15 cellular contexts compared by ENCODE assay signal in the genomic region with DNA sequence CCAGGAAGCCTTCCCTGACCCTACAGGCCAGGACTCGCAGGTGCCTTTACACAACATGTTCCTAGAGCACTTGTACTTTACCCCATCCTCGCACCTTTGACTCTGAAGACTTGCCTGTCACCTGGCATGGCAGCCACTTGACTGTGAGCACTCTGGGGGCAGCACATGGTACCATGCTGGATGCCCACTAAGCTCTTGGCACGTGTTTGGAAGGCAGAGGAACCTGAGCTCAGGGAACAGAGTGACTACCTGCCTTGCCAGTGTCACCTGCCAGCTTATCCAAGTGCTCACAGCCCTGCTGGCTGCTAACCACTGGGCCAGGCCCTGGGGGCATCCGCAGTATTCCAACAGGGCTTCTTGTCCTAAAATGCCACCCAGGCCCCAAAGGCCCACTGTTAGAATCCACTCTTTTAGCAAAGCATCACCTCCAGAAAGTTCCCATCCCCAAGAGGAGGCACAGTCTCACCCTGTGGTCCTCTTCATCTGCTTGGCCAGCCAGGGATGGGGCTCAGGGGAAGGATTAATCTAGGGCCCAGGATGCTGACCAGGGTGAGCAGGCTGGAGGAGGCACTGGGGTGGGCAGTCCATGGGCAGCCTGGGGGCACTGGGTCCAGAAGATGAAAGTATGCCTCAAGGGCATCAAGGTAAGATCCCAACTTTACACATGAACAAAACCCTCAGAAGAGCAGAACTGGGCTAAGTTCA. TPM values are rescaled to one million over a fixed set of nuclear protein-coding genes. Genes with fewer than 3 reads are reported as not detected.
DNase-seq lines count a peak whose midpoint lies in the region; ATAC-seq and TF ChIP-seq lines count a peak whose summit lies in the region.
"Had no signal": no experiment of that assay in that cellular context is flagged by ENCODE, and none has a peak within 500 bp of the region (broad histone marks: within the 10 kb centered on the region; RNA-seq: fewer than 3 reads in every experiment).

No MANE protein-coding gene starts in this region.

- H2BK120ac ChIP-seq in neuronal stem cell (ENCODE audit: low read depth, low read length), result no peak overlapping the region

- no peak overlapping the region for H3K4me2 ChIP-seq in neuronal stem cell (ENCODE audit: insufficient read depth, low read length, poor library complexity, severe bottlenecking)

- CTCF ChIA-PET in CD4-positive, alpha-beta memory T cell (lab: Charles Lee; ENCODE audit: partially characterized antibody), result no interaction called here

- no peak overlapping the region for H2AFZ ChIP-seq in neuronal stem cell (ENCODE audit: low read length)
- H2AFZ ChIP-seq: GM23248 had no signal

- no peak overlapping the region for H2BK15ac ChIP-seq in neuronal stem cell (ENCODE audit: low read length)

- H3K36me3 Mint-ChIP-seq in chondrocyte (ENCODE audit: low read depth) (no peaks in the 10 kb centered on the region), endodermal cell (ENCODE audit: low read depth) (no peaks in the 10 kb centered on the region)
- H3K36me3 Mint-ChIP-seq in CD4-positive, alpha-beta memory T cell, result no peaks in the 10 kb centered on the region
- H3K36me3 Mint-ChIP-seq: CD8-positive, alpha-beta memory T cell had no signal

- H4K8ac ChIP-seq in neuronal stem cell (ENCODE audit: low read depth, low read length), result no peak overlapping the region

- no peak for ATAC-seq in left ventricle myocardium superior
- ATAC-seq: HCT116 had no signal

- H3K27me3 ChIP-seq in endodermal cell (ENCODE audit: control insufficient read depth, insufficient read depth, low read length, poor library complexity, severe bottlenecking) (peaks cover 10% of the 10 kb centered on the region), neuronal stem cell (ENCODE audit: control insufficient read depth in 3 of 3, insufficient read depth in 3 of 3, low read depth in 1 of 3, low read length in 3 of 3) (no peaks in the 10 kb centered on the region)
- no peaks in the 10 kb centered on the region for H3K27me3 ChIP-seq in CD4-positive, alpha-beta memory T cell (ENCODE audit: insufficient read depth, low read length)

- H3K4me3 Mint-ChIP-seq in chondrocyte (ENCODE audit: unreplicated experiment), result no peak overlapping the region
- H3K4me3 Mint-ChIP-seq in endodermal cell, result no peak overlapping the region
- no peak overlapping the region for H3K4me3 Mint-ChIP-seq in CD4-positive, alpha-beta memory T cell
- H3K4me3 Mint-ChIP-seq: CD8-positive, alpha-beta memory T cell; H9 had no signal

- no peaks in the 10 kb centered on the region for H3K79me1 ChIP-seq in neuronal stem cell (ENCODE audit: low read depth, low read length)

- H3K4ac ChIP-seq in neuronal stem cell (ENCODE audit: low read length), result no peak overlapping the region

- H2BK5ac ChIP-seq in neuronal stem cell (ENCODE audit: low read length), result no peak overlapping the region

- H3K23ac ChIP-seq in neuronal stem cell (ENCODE audit: low read depth, low read length, poor library complexity), result no peak overlapping the region

- no peak overlapping the region for H3K9ac ChIP-seq in endodermal cell (ENCODE audit: extremely low read depth, low read length, poor library complexity, severe bottlenecking)
- H3K9ac ChIP-seq in neuronal stem cell (ENCODE audit: low read depth, low read length, poor library complexity), result no peak overlapping the region
- H3K9ac ChIP-seq: GM23248 had no signal

- H3K14ac ChIP-seq in neuronal stem cell (ENCODE audit: low read length), result no peak overlapping the region

- H3K4me1 Mint-ChIP-seq in chondrocyte (ENCODE audit: low read depth) (peaks cover 6% of the 10 kb centered on the region), endodermal cell (peaks cover 35% of the 10 kb centered on the region)
- H3K4me1 Mint-ChIP-seq in CD4-positive, alpha-beta memory T cell, result no peaks in the 10 kb centered on the region
- H3K4me1 Mint-ChIP-seq: CD8-positive, alpha-beta memory T cell had no signal

- WGBS in endodermal cell (ENCODE audit: insufficient coverage in 1 of 2, insufficient read length in 1 of 2), 2 experiments, result 88 to 90% methylated on average over 4 of the region's 4 CpGs
- WGBS in neuronal stem cell (ENCODE audit: extremely low coverage in 2 of 2, insufficient read length in 2 of 2, insufficient replicate concordance in 1 of 2), 2 donors, result no CpG with 5 or more reads among the region's 4 CpGs

- DNase-seq in cardiac septum (ENCODE audit: low spot score) (peak; percentile 63), left ventricle myocardium superior (no peak), chondrocyte (ENCODE audit: low spot score) (peak; percentile 50), endodermal cell (peak; percentile 38), neuronal stem cell (ENCODE audit: low spot score) (no peak)
- DNase-seq in activated CD4-positive, CD25-positive, alpha-beta regulatory T cell (lab: John Stamatoyannopoulos, UW), result no peak
- no peak for DNase-seq in CD4-positive, alpha-beta memory T cell
- DNase-seq: C1 segment of cervical spinal cord; CD8-positive, alpha-beta memory T cell; DMS 273 treated with DMSO at 0.1 percent for 48 hours; DND-41; GM23248; H9 had no signal

- no peak overlapping the region for H2AK5ac ChIP-seq in neuronal stem cell (ENCODE audit: low read depth, low read length)

- intact Hi-C loops in cardiac septum (cut with DNase I), result no loop called here
- intact Hi-C loops in left ventricle myocardium superior (cut with micrococcal nuclease), result no loop called here
- intact Hi-C loops in CD4-positive, alpha-beta memory T cell (cut with micrococcal nuclease), result no loop called here

- no peak overlapping the region for H2BK12ac ChIP-seq in neuronal stem cell (ENCODE audit: low read length)

- H3K9me3 Mint-ChIP-seq in chondrocyte (ENCODE audit: low read depth) (no peaks in the 10 kb centered on the region), endodermal cell (peaks cover 2% of the 10 kb centered on the region)
- H3K9me3 Mint-ChIP-seq in CD4-positive, alpha-beta memory T cell, result no peaks in the 10 kb centered on the region
- H3K9me3 Mint-ChIP-seq: CD8-positive, alpha-beta memory T cell; H9 had no signal

- H3K27me3 Mint-ChIP-seq in chondrocyte (ENCODE audit: low read depth), result peaks cover 24% of the 10 kb centered on the region
- H3K27me3 Mint-ChIP-seq in endodermal cell (ENCODE audit: insufficient read depth), result peaks cover 8% of the 10 kb centered on the region
- H3K27me3 Mint-ChIP-seq in CD4-positive, alpha-beta memory T cell, result peaks cover 4 to 7% of the 10 kb centered on the region in 2 donors

- peaks cover 22% of the 10 kb centered on the region for H3K4me1 ChIP-seq in endodermal cell (ENCODE audit: control insufficient read depth, insufficient read depth, low read length)
- H3K4me1 ChIP-seq in neuronal stem cell (ENCODE audit: control insufficient read depth in 2 of 2, insufficient read depth in 1 of 2, low read depth in 1 of 2, low read length in 2 of 2), result peaks cover 0 to 5% of the 10 kb centered on the region in 2 donors
- H3K4me1 ChIP-seq in CD4-positive, alpha-beta memory T cell (ENCODE audit: insufficient read depth, low read length), result no peaks in the 10 kb centered on the region

- no peak overlapping the region for H3K27ac Mint-ChIP-seq in chondrocyte (ENCODE audit: unreplicated experiment)
- no peak overlapping the region for H3K27ac Mint-ChIP-seq in endodermal cell
- no peak overlapping the region for H3K27ac Mint-ChIP-seq in CD4-positive, alpha-beta memory T cell
- H3K27ac Mint-ChIP-seq: CD8-positive, alpha-beta memory T cell; H9 had no signal

- TF ChIP-seq CTCF in chondrocyte (IDR thresholded peaks at IDR 0.05) (no peak), endodermal cell (conservative IDR thresholded peaks at IDR 0.05) (no peak)

- H3K18ac ChIP-seq in neuronal stem cell (ENCODE audit: low read length), result peak overlapping the region; percentile 15

- no peaks in the 10 kb centered on the region for H3K36me3 ChIP-seq in endodermal cell (ENCODE audit: control insufficient read depth, insufficient read depth, low read length)
- H3K36me3 ChIP-seq in neuronal stem cell (replicated peaks in 1 of 2; ENCODE audit: control insufficient read depth in 2 of 2, insufficient read depth in 2 of 2, low read length in 2 of 2), result no peaks in the 10 kb centered on the region
- no peaks in the 10 kb centered on the region for H3K36me3 ChIP-seq in CD4-positive, alpha-beta memory T cell (ENCODE audit: insufficient read depth, low read length)

- POLR2A ChIA-PET in CD4-positive, alpha-beta memory T cell (lab: Charles Lee; ENCODE audit: partially characterized antibody), result no interaction called here

- peak overlapping the region; percentile 5 for H4K91ac ChIP-seq in neuronal stem cell (ENCODE audit: low read depth, low read length, poor library complexity)

- H3K9me3 ChIP-seq in endodermal cell (ENCODE audit: control insufficient read depth, low read length) (no peaks in the 10 kb centered on the region), neuronal stem cell (replicated peaks in 1 of 2; ENCODE audit: control insufficient read depth in 2 of 2, insufficient read depth in 1 of 2, low read depth in 1 of 2, low read length in 2 of 2) (no peaks in the 10 kb centered on the region)
- no peaks in the 10 kb centered on the region for H3K9me3 ChIP-seq in CD4-positive, alpha-beta memory T cell (ENCODE audit: control insufficient read depth in 1 of 2, low read length in 2 of 2)

- no peak overlapping the region for H3K27ac ChIP-seq in endodermal cell (ENCODE audit: low read depth, low read length)
- H3K27ac ChIP-seq in neuronal stem cell (replicated peaks; ENCODE audit: low read length), result no peak overlapping the region
- no peak overlapping the region for H3K27ac ChIP-seq in CD4-positive, alpha-beta memory T cell (ENCODE audit: low read depth, low read length)
- H3K27ac ChIP-seq: GM23248 had no signal

- no peak overlapping the region for H3K4me3 ChIP-seq in endodermal cell (ENCODE audit: low read length)
- H3K4me3 ChIP-seq in neuronal stem cell (ENCODE audit: low read length in 2 of 2), result peak overlapping the region in 1 of 2 donors; percentile 28
- no peak overlapping the region for H3K4me3 ChIP-seq in CD4-positive, alpha-beta memory T cell (ENCODE audit: low read length in 2 of 2)
- H3K4me3 ChIP-seq: GM23248 had no signal

RNA-seq across cellular contexts. Expression of a gene that starts 57.0 kb away (rescaled TPM):
- total RNA-seq in cardiac septum, result 8.0 TPM
- 2.1 TPM for total RNA-seq in left ventricle myocardium superior
- total RNA-seq in chondrocyte, result 1.00 to 4.4 TPM (median 1.4 TPM) in 3 replicates
- total RNA-seq in endodermal cell, result under 1 TPM; 0.31 to 0.62 TPM
- 0.43 TPM for polyA plus RNA-seq in endodermal cell (2013, experiment 1 of 2)
- polyA plus RNA-seq in endodermal cell (2013, experiment 2 of 2), result 0.41 TPM
- 2.0 TPM for polyA plus RNA-seq in neuronal stem cell (2013, experiment 1 of 2)
- polyA plus RNA-seq in neuronal stem cell (2013, experiment 2 of 2), result 1.9 TPM
- not detected for total RNA-seq in CD4-positive, alpha-beta memory T cell
- polyA plus RNA-seq in CD4-positive, alpha-beta memory T cell, result under 1 TPM in 1 of 2 donors, not detected in 1; 0.23 TPM
- total RNA-seq: GM23248 had no signal
- polyA plus RNA-seq: BJ; CD8-positive, alpha-beta memory T cell; GM23248 had no signal

Comparison
In these comparisons a context has a peak if more than half of its experiments do, and no peak if none do; other contexts are left out.
1. DNase-seq: peak in cardiac septum (single experiment), chondrocyte (single experiment) and endodermal cell (single experiment); none in left ventricle myocardium superior (single experiment), neuronal stem cell (single experiment), activated CD4-positive, CD25-positive, alpha-beta regulatory T cell (0 of 4) and CD4-positive, alpha-beta memory T cell (0 of 5).